ENCODE assay signal across 18 cellular contexts in the genomic region with DNA sequence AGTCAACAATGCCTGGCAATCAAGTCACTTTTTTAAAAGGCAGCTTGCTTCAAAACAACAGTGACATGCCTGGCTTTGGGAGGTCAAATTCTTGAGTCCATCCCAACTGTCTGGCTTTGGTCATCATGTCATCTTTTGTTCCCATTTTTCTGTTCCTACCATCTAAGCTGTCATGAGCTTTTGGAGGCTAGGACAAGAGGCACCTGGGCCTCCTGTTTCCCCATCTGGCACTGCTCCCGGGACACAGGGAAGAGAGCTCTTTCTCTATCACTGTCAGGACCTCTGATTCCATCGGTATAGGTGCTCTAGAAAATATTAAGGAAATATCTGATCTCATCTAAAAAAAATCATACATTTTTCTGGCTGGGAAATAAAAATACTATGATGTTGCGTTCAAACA.
DNase-seq lines count a peak whose midpoint lies in the region; ATAC-seq and TF ChIP-seq lines count a peak whose summit lies in the region.
"Had no signal": no experiment of that assay in that cellular context is flagged by ENCODE, and none has a peak within 500 bp of the region (broad histone marks: within the 10 kb centered on the region; RNA-seq: fewer than 3 reads in every experiment).

No MANE protein-coding gene starts in this region.

- ATAC-seq in T-cell (replicated peaks in 1 of 4) (no peak), GM18873 (IDR thresholded peaks at IDR 0.05; ENCODE audit: low FRiP score, unreplicated experiment) (no peak), GM21360 (IDR thresholded peaks at IDR 0.05; ENCODE audit: unreplicated experiment) (no peak)
- ATAC-seq: A549 had no signal

- no peaks in the 10 kb centered on the region for H3K27me3 ChIP-seq in hepatocyte

- no peaks in the 10 kb centered on the region for H4K20me1 ChIP-seq in hepatocyte (ENCODE audit: insufficient read depth, poor library complexity, severe bottlenecking)

- H3K27ac Mint-ChIP-seq in activated naive CD4-positive, alpha-beta T cell treated with anti-CD3 and anti-CD28 coated beads, Interleukin-2, amount 50 U/mL, for 24 hours, result peak overlapping the region; percentile 6
- H3K27ac Mint-ChIP-seq in T-cell, result peak overlapping the region; percentile 37 to 45
- no peak overlapping the region for H3K27ac Mint-ChIP-seq in type B pancreatic cell

- H3K4me1 ChIP-seq in hepatocyte (ENCODE audit: insufficient read depth), result no peaks in the 10 kb centered on the region
- H3K4me1 ChIP-seq: A549, Caco-2 had no signal

- H3K79me2 ChIP-seq in hepatocyte, result peaks cover 2% of the 10 kb centered on the region

- H3K27me3 Mint-ChIP-seq in activated naive CD4-positive, alpha-beta T cell treated with anti-CD3 and anti-CD28 coated beads, Interleukin-2, amount 50 U/mL, for 24 hours, result no peaks in the 10 kb centered on the region
- no peaks in the 10 kb centered on the region for H3K27me3 Mint-ChIP-seq in T-cell
- H3K27me3 Mint-ChIP-seq in type B pancreatic cell, result peaks cover 4% of the 10 kb centered on the region

- no peak overlapping the region for H2AFZ ChIP-seq in hepatocyte

- no peak overlapping the region for H3K4me3 Mint-ChIP-seq in activated naive CD4-positive, alpha-beta T cell treated with anti-CD3 and anti-CD28 coated beads, Interleukin-2, amount 50 U/mL, for 24 hours
- no peak overlapping the region for H3K4me3 Mint-ChIP-seq in T-cell
- no peak overlapping the region for H3K4me3 Mint-ChIP-seq in type B pancreatic cell
- H3K4me3 Mint-ChIP-seq: H9 had no signal

- H3K4me2 ChIP-seq in hepatocyte, result no peak overlapping the region
- H3K4me2 ChIP-seq: A549 had no signal

- H3K36me3 Mint-ChIP-seq in activated naive CD4-positive, alpha-beta T cell treated with anti-CD3 and anti-CD28 coated beads, Interleukin-2, amount 50 U/mL, for 24 hours, result peaks cover 55% of the 10 kb centered on the region
- H3K36me3 Mint-ChIP-seq in T-cell (peaks cover 75% of the 10 kb centered on the region), type B pancreatic cell (peaks cover 18% of the 10 kb centered on the region)

- POLR2A ChIA-PET in T-cell (lab: Charles Lee), result interaction anchor here in 1 of 2 donors (0.6 to 0.7 kb wide), 2 partner anchors 8 to 437 kb away, joined by 3 to 4 read pairs; no protein-coding TSS in a partner anchor

- peaks cover 4% of the 10 kb centered on the region for H3K9me3 Mint-ChIP-seq in activated naive CD4-positive, alpha-beta T cell treated with anti-CD3 and anti-CD28 coated beads, Interleukin-2, amount 50 U/mL, for 24 hours
- H3K9me3 Mint-ChIP-seq in T-cell (peaks cover 2 to 7% (median 5%) of the 10 kb centered on the region in 3 donors), type B pancreatic cell (peaks cover 9% of the 10 kb centered on the region)

- no peak overlapping the region for H3K4me3 ChIP-seq in hepatocyte
- H3K4me3 ChIP-seq: A549 had no signal

- H3K27ac ChIP-seq in hepatocyte, result peak overlapping the region; percentile 50
- H3K27ac ChIP-seq: A549, C4-2B had no signal

- TF ChIP-seq CTCF in hepatocyte (IDR thresholded peaks at IDR 0.05; ENCODE audit: poor library complexity) (no peak), type B pancreatic cell (conservative IDR thresholded peaks at IDR 0.05) (no peak)

- peaks cover 28% of the 10 kb centered on the region for H3K4me1 Mint-ChIP-seq in activated naive CD4-positive, alpha-beta T cell treated with anti-CD3 and anti-CD28 coated beads, Interleukin-2, amount 50 U/mL, for 24 hours
- peaks cover 11 to 23% (median 17%) of the 10 kb centered on the region in 3 donors for H3K4me1 Mint-ChIP-seq in T-cell
- no peaks in the 10 kb centered on the region for H3K4me1 Mint-ChIP-seq in type B pancreatic cell (ENCODE audit: unreplicated experiment)

- 94% methylated on average over 3 of the region's 3 CpGs for WGBS in hepatocyte (ENCODE audit: low lambda C conversion rate, missing lambda C conversion rate)

- no peak for DNase-seq in activated naive CD4-positive, alpha-beta T cell treated with Interleukin-2 at 50 U/mL for 16 hours
- DNase-seq in T-cell, result no peak
- no peak for DNase-seq in hepatocyte (ENCODE audit: low spot score)
- DNase-seq in type B pancreatic cell (ENCODE audit: extremely low spot score, unreplicated experiment), result peak; percentile 8
- DNase-seq in stimulated activated CD4-positive, alpha-beta T cell treated with anti-CD3 and anti-CD28 coated beads, Interleukin-1b, Interleukin-23, amount 100 ng/mL, for 48 hours, result no peak
- DNase-seq: Caco-2, DMS153, H9, Kasumi-1, NCI-H1105, NCI-H1694 treated with DMSO at 0.1 percent for 48 hours, NCI-H526 treated with DMSO at 0.1 percent for 48 hours, Right ventricle myocardium superior had no signal

- no peaks in the 10 kb centered on the region for H3K9me3 ChIP-seq in hepatocyte (ENCODE audit: low read depth)
- H3K9me3 ChIP-seq: A549, Caco-2 had no signal

- CTCF ChIA-PET in T-cell (lab: Charles Lee), result no interaction called here

- no peaks in the 10 kb centered on the region for H3K9me2 ChIP-seq in hepatocyte (replicated peaks; ENCODE audit: insufficient read depth)

- H3K36me3 ChIP-seq in hepatocyte (replicated peaks; ENCODE audit: insufficient read depth, low read depth), result no peaks in the 10 kb centered on the region
